ENCODE assay signal across 1 cellular context in genomic region chr19:40798997-40799557, GRCh38.
TF ChIP-seq lines count a peak whose summit lies in the region.

Gene EGLN2 (plus strand): TSS chr19:40799191. CDS start chr19:40800573, 1,382 bp downstream.

TF ChIP-seq in GM12878, 131 proteins besides CTCF, POLR2A, EP300 and RAD21 (continued from another document and continues in another):
- TF ChIP-seq BCLAF1 (IDR thresholded peaks at IDR 0.05) (no peak), BCL11A (IDR thresholded peaks at IDR 0.05; ENCODE audit: low read depth, low read length) (no peak), NR2C1 (IDR thresholded peaks at IDR 0.05) (0 out of 2 replicates have a peak, but pooled peaks have one; percentile 22), E2F4 (IDR thresholded peaks at IDR 0.05; ENCODE audit: low read depth, low read length) (0 out of 2 replicates have a peak, but pooled peaks have one; percentile 24), IKZF2 (IDR thresholded peaks at IDR 0.05) (no peak), BRCA1 (IDR thresholded peaks at IDR 0.05; ENCODE audit: low read depth, low read length) (no peak), IRF5 (IDR thresholded peaks at IDR 0.05; ENCODE audit: borderline replicate concordance) (no peak), RFX5 (IDR thresholded peaks at IDR 0.05; ENCODE audit: low read depth, low read length) (no peak), SUZ12 (IDR thresholded peaks at IDR 0.05; ENCODE audit: unreplicated experiment) (no peak), ELK1 (IDR thresholded peaks at IDR 0.05; ENCODE audit: low read depth, low read length) (no peak), SMARCA5 (IDR thresholded peaks at IDR 0.05) (no peak), CBX3 (IDR thresholded peaks at IDR 0.05; ENCODE audit: borderline replicate concordance, low read depth) (no peak), PAX8 (IDR thresholded peaks at IDR 0.05) (no peak), RAD51 (IDR thresholded peaks at IDR 0.05) (no peak), IKZF1 (conservative IDR thresholded peaks at IDR 0.05) (0 out of 2 replicates have a peak, but pooled peaks have one; percentile 8), PML (IDR thresholded peaks at IDR 0.05; ENCODE audit: low read length) (no peak), NBN (IDR thresholded peaks at IDR 0.05) (no peak), RCOR1 (conservative IDR thresholded peaks at IDR 0.05; ENCODE audit: low read depth, low read length) (no peak), ATF7 (IDR thresholded peaks at IDR 0.05; ENCODE audit: low read depth) (no peak), BCL3 (IDR thresholded peaks at IDR 0.05; ENCODE audit: borderline replicate concordance, insufficient read depth, low read depth, low read length, poor library complexity, severe bottlenecking) (no peak), MLLT1 (IDR thresholded peaks at IDR 0.05) (no peak), ATF2 (IDR thresholded peaks at IDR 0.05; ENCODE audit: low read length) (no peak), KDM1A (IDR thresholded peaks at IDR 0.05; ENCODE audit: borderline replicate concordance) (no peak), HDAC6 (IDR thresholded peaks at IDR 0.05; ENCODE audit: unreplicated experiment) (no peak), RELA (IDR thresholded peaks at IDR 0.05; ENCODE audit: borderline replicate concordance, partially characterized antibody) (no peak), YBX1 (IDR thresholded peaks at IDR 0.05) (no peak), SP1 (IDR thresholded peaks at IDR 0.05; ENCODE audit: low read depth, low read length) (peak; percentile 57), ZNF274 (IDR thresholded peaks at IDR 0.05; ENCODE audit: insufficient read depth, insufficient read length) (no peak), ASH2L (IDR thresholded peaks at IDR 0.05; ENCODE audit: borderline replicate concordance, low read depth) (no peak), E2F8 (IDR thresholded peaks at IDR 0.05; ENCODE audit: low read depth, partially characterized antibody) (no peak), TCF3 (IDR thresholded peaks at IDR 0.05; ENCODE audit: borderline replicate concordance, insufficient read depth, low read depth, low read length) (no peak), NFIC (IDR thresholded peaks at IDR 0.05; ENCODE audit: low read depth, low read length) (no peak), BMI1 (IDR thresholded peaks at IDR 0.05; ENCODE audit: borderline replicate concordance) (no peak), RBBP5 (conservative IDR thresholded peaks at IDR 0.05) (no peak), RELB (IDR thresholded peaks at IDR 0.05; ENCODE audit: low read depth) (no peak), ZBTB4 (CRISPR knock-in tag; IDR thresholded peaks at IDR 0.05) (no peak), CBFB (IDR thresholded peaks at IDR 0.05; ENCODE audit: low read depth) (no peak), FOS (IDR thresholded peaks at IDR 0.05; ENCODE audit: borderline replicate concordance, extremely low read depth, insufficient read length) (no peak), FOXK2 (IDR thresholded peaks at IDR 0.05) (no peak), ZNF622 (IDR thresholded peaks at IDR 0.05) (no peak), NRF1 (conservative IDR thresholded peaks at IDR 0.05; ENCODE audit: low read depth, low read length) (peak; percentile 61), SMAD1 (IDR thresholded peaks at IDR 0.05; ENCODE audit: low read depth, partially characterized antibody) (no peak), BHLHE40 (IDR thresholded peaks at IDR 0.05; ENCODE audit: borderline replicate concordance in 1 of 2, low read depth in 2 of 2, low read length in 1 of 2) (peak; percentile 90 to 99; a peak in 3 of 4 replicates), ZSCAN29 (IDR thresholded peaks at IDR 0.05) (no peak), IRF4 (IDR thresholded peaks at IDR 0.05; ENCODE audit: low read depth, low read length) (no peak), JUND (IDR thresholded peaks at IDR 0.05; ENCODE audit: low read depth, low read length) (0 out of 2 replicates have a peak, but pooled peaks have one; percentile 35)
